In genomic region chr20:62651285-62652021, GRCh38 we compare ENCODE assay signal across 8 cellular contexts. TPM values are rescaled to one million over a fixed set of nuclear protein-coding genes. Genes with fewer than 3 reads are reported as not detected.
A peak's percentile ranks its signal among the peaks of the same experiment; 100 is the strongest.
DNase-seq lines count a peak whose midpoint lies in the region; ATAC-seq and TF ChIP-seq lines count a peak whose summit lies in the region.

No MANE protein-coding gene starts in this region.

- H3K4me3 ChIP-seq in BLaER1, result peak overlapping the region; percentile 31; the same call in 1 of the 2 replicates
- H3K4me3 ChIP-seq in HUES6 (ENCODE audit: low read depth, low read length), result peak overlapping the region; percentile 34; the same call in 1 of the 2 replicates
- no peak overlapping the region for H3K4me3 ChIP-seq in choroid plexus epithelial cell (ENCODE audit: low read depth, low read length)
- H3K4me3 ChIP-seq in testis, result no peak overlapping the region

- H3K27me3 Mint-ChIP-seq in naive thymus-derived CD8-positive, alpha-beta T cell, result no peaks in the 10 kb centered on the region

- peak overlapping the region; percentile 90 to 99 (median 98) for H3K27ac Mint-ChIP-seq in naive thymus-derived CD8-positive, alpha-beta T cell

- H3K36me3 Mint-ChIP-seq in naive thymus-derived CD8-positive, alpha-beta T cell, result no peaks in the 10 kb centered on the region

- H3K9ac ChIP-seq in BLaER1 (0 out of 2 replicates have a peak overlapping the region, but pooled peaks have one; percentile 3), HUES6 (ENCODE audit: low read length) (no peak overlapping the region)

- TF ChIP-seq POLR2A in testis (IDR thresholded peaks at IDR 0.05), result no peak

- peak overlapping the region; percentile 71 for H3K4me2 ChIP-seq in BLaER1

- intact Hi-C loops in testis (cut with DNase I; ENCODE audit: low total_unique reads), result no loop called here

- H3K4me1 ChIP-seq in BLaER1, result peaks cover 81% of the 10 kb centered on the region
- peaks cover 20% of the 10 kb centered on the region for H3K4me1 ChIP-seq in HUES6 (ENCODE audit: control insufficient read depth, insufficient read depth, low read length)
- H3K4me1 ChIP-seq in testis, result peaks cover 38% of the 10 kb centered on the region

- H3K36me3 ChIP-seq in BLaER1 (peaks cover 76% of the 10 kb centered on the region), HUES6 (ENCODE audit: control insufficient read depth, insufficient read depth, low read length) (no peaks in the 10 kb centered on the region; the same call in 1 of the 2 replicates), testis (ENCODE audit: low read depth, missing control alignments) (no peaks in the 10 kb centered on the region)

- WGBS in testis, 2 donors, result 72 to 78% methylated on average over 17 to 24 of the region's 24 CpGs

- POLR2A ChIA-PET in naive thymus-derived CD8-positive, alpha-beta T cell (lab: Charles Lee), result interaction anchor here (0.7 to 4.1 kb wide), 15 partner anchors 9 to 623 kb away, joined by 3 to 31 read pairs (median 3); partner anchors contain the start of genes MRGBP, SLCO4A1 and TCFL5

- H3K27ac ChIP-seq in BLaER1 (peak overlapping the region; percentile 67), HUES6 (ENCODE audit: low read depth, low read length) (no peak overlapping the region), testis (peak overlapping the region; percentile 78 to 91)

- peak overlapping the region; percentile 75 to 91 (median 85) for H3K4me3 Mint-ChIP-seq in naive thymus-derived CD8-positive, alpha-beta T cell

- peaks cover 14 to 40% (median 30%) of the 10 kb centered on the region in 4 donors for H3K4me1 Mint-ChIP-seq in naive thymus-derived CD8-positive, alpha-beta T cell

- no peaks in the 10 kb centered on the region for H3K9me3 ChIP-seq in BLaER1
- H3K9me3 ChIP-seq in HUES6 (ENCODE audit: control insufficient read depth, insufficient read depth, low read depth, low read length), result no peaks in the 10 kb centered on the region
- no peaks in the 10 kb centered on the region for H3K9me3 ChIP-seq in testis

- H3K9me3 Mint-ChIP-seq in naive thymus-derived CD8-positive, alpha-beta T cell, result no peaks in the 10 kb centered on the region

- H4K20me1 ChIP-seq in BLaER1, result peaks cover 95% of the 10 kb centered on the region

- DNase-seq in choroid plexus epithelial cell (ENCODE audit: low read depth) (peak; percentile 41), testis (peak; percentile 64), midbrain (lab: John Stamatoyannopoulos, UW) (no peak)
- DNase-seq in naive thymus-derived CD8-positive, alpha-beta T cell, result peak; percentile 77 to 96 (median 89)

- TF ChIP-seq CTCF in choroid plexus epithelial cell (conservative IDR thresholded peaks at IDR 0.05; ENCODE audit: low read depth, low read length) (no peak), testis (IDR thresholded peaks at IDR 0.05) (no peak)

- H3K27me3 ChIP-seq in BLaER1 (no peaks in the 10 kb centered on the region), HUES6 (ENCODE audit: control insufficient read depth, insufficient read depth, low read length) (peaks cover 52% of the 10 kb centered on the region; the same call in 1 of the 2 replicates), testis (no peaks in the 10 kb centered on the region)

- ATAC-seq in GM21367 (IDR thresholded peaks at IDR 0.05; ENCODE audit: unreplicated experiment), result peak; percentile 47
- peak; percentile 65 to 71 for ATAC-seq in activated CD4-positive, CD25-positive, alpha-beta regulatory T cell treated with anti-CD3 and anti-CD28 coated beads, Interleukin-2, amount 50 U/mL, for 24 hours
- ATAC-seq in naive thymus-derived CD8-positive, alpha-beta T cell, result peak; percentile 80 to 82

RNA-seq across cellular contexts. Expression of gene SLCO4A1, which starts 9.2 kb away (rescaled TPM):
- total RNA-seq in naive thymus-derived CD8-positive, alpha-beta T cell, result 1 to 10 TPM; 1.4 TPM
- polyA plus RNA-seq in naive thymus-derived CD8-positive, alpha-beta T cell, result under 1 TPM in 1 of 3 donors, not detected in 2; 0.93 TPM
- 10 to 100 TPM in 1 of 2 donors, 1 to 10 TPM in 1; 9.8 to 14.2 TPM for total RNA-seq in testis
- polyA plus RNA-seq in testis (ENCODE audit: insufficient read depth, low read depth, low replicate concordance), result 4.2 TPM

RNA-seq across cellular contexts. Expression of gene NTSR1, which starts 57.2 kb away (rescaled TPM):
- not detected for total RNA-seq in naive thymus-derived CD8-positive, alpha-beta T cell
- polyA plus RNA-seq in naive thymus-derived CD8-positive, alpha-beta T cell, result not detected
- 1 to 10 TPM in 1 of 2 donors, under 1 TPM in 1; 0.81 to 1.3 TPM for total RNA-seq in testis
- 0.41 TPM for polyA plus RNA-seq in testis (ENCODE audit: insufficient read depth, low read depth, low replicate concordance)

Comparison
In these comparisons a context has a peak if more than half of its experiments do, and no peak if none do; other contexts are left out.
1. H3K4me3 ChIP-seq: peak in BLaER1 (single experiment) and HUES6 (single experiment); none in choroid plexus epithelial cell (single experiment) and testis (0 of 2).
2. RNA of gene SLCO4A1, which starts 9.2 kb away (total RNA-seq): 9.8 to 14.2 TPM in testis; 1.4 TPM in naive thymus-derived CD8-positive, alpha-beta T cell; every median in the first group is over 4 times any median in the second.
3. Peak in every context shown above with its lines, with median percentiles within 50 percentile points of each other: ATAC-seq.